ENCODE assay signal across 12 cellular contexts in the genomic region with DNA sequence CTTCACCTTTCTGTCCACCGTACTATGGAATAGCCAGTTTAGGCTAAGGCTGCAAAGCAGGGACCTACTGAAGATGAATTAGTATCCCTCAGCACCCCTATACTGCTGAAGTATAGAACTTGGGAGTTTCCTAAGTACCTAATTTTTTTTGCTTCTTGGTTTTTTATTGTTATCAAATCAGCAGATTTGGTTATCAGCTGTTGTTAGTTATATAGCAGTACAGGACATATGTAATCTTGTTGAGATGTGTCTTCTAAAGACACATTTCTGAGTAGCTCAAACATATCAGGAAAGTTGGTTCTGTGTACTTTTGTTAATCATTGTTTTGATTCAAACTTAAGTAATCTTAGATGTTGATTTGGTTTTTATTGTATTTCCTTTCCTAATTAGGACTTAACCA. TPM values are rescaled to one million over a fixed set of nuclear protein-coding genes. Genes with fewer than 3 reads are reported as not detected.
DNase-seq lines count a peak whose midpoint lies in the region; ATAC-seq, FAIRE-seq and TF ChIP-seq lines count a peak whose summit lies in the region.
"Had no signal": no experiment of that assay in that cellular context is flagged by ENCODE, and none has a peak within 500 bp of the region (broad histone marks: within the 10 kb centered on the region; RNA-seq: fewer than 3 reads in every experiment).

No MANE protein-coding gene starts in this region.

- H2AFZ ChIP-seq in GM23338: no peak overlapping the region

- H3K4me3 ChIP-seq in CD4-positive, CD25-positive, alpha-beta regulatory T cell (ENCODE audit: low read depth, low read length): peak overlapping the region; percentile 99
- H3K4me3 ChIP-seq in ascending aorta: peak overlapping the region; percentile 10 to 34
- no peak overlapping the region for H3K4me3 ChIP-seq in neutrophil (ENCODE audit: low read depth in 1 of 2, low read length in 1 of 2)
- H3K4me3 ChIP-seq in uterus: no peak overlapping the region
- no peak overlapping the region for H3K4me3 ChIP-seq in GM23338
- H3K4me3 ChIP-seq: prostate gland had no signal

- peaks cover 68% of the 10 kb centered on the region for H3K4me1 ChIP-seq in CD4-positive, CD25-positive, alpha-beta regulatory T cell (ENCODE audit: control insufficient read depth, insufficient read depth, low read length, poor library complexity, severe bottlenecking)
- H3K4me1 ChIP-seq in ascending aorta (peaks cover 6 to 55% of the 10 kb centered on the region in 2 donors), neutrophil (ENCODE audit: control insufficient read depth in 1 of 2, insufficient read depth in 1 of 2, low read depth in 1 of 2, low read length in 1 of 2) (peaks cover 50 to 54% of the 10 kb centered on the region in 2 experiments), uterus (peaks cover 0 to 6% of the 10 kb centered on the region in 2 donors), GM23338 (ENCODE audit: insufficient read depth) (peaks cover 18% of the 10 kb centered on the region)
- H3K4me1 ChIP-seq: prostate gland had no signal

- H3K27ac Mint-ChIP-seq in CD4-positive, CD25-positive, alpha-beta regulatory T cell: peak overlapping the region; percentile 85 to 90 (median 86)
- no peak overlapping the region for H3K27ac Mint-ChIP-seq in GM23338

- no peaks in the 10 kb centered on the region for H3K9me2 ChIP-seq in GM23338 (ENCODE audit: insufficient read depth)

- peaks cover 59% of the 10 kb centered on the region for H3K36me3 Mint-ChIP-seq in CD4-positive, CD25-positive, alpha-beta regulatory T cell
- peaks cover 64% of the 10 kb centered on the region for H3K36me3 Mint-ChIP-seq in GM23338 (ENCODE audit: low read depth)

- H3K9me3 ChIP-seq in CD4-positive, CD25-positive, alpha-beta regulatory T cell (ENCODE audit: control insufficient read depth in 2 of 2, low read length in 2 of 2): no peaks in the 10 kb centered on the region
- no peaks in the 10 kb centered on the region for H3K9me3 ChIP-seq in ascending aorta
- H3K9me3 ChIP-seq in neutrophil: no peaks in the 10 kb centered on the region
- H3K9me3 ChIP-seq in uterus: no peaks in the 10 kb centered on the region
- H3K9me3 ChIP-seq: prostate gland had no signal

- H3K4me3 Mint-ChIP-seq in CD4-positive, CD25-positive, alpha-beta regulatory T cell: peak overlapping the region; percentile 74 to 88 (median 83)
- H3K4me3 Mint-ChIP-seq in GM23338: no peak overlapping the region
- H3K4me3 Mint-ChIP-seq: brain had no signal

- TF ChIP-seq CTCF in ascending aorta (IDR thresholded peaks at IDR 0.05): no peak
- TF ChIP-seq CTCF in neutrophil (IDR thresholded peaks at IDR 0.05): no peak
- TF ChIP-seq CTCF in uterus (IDR thresholded peaks at IDR 0.05): no peak
- TF ChIP-seq CTCF in GM23338 (conservative IDR thresholded peaks at IDR 0.05; ENCODE audit: low read depth in 2 of 2): no peak

- no peaks in the 10 kb centered on the region for H3F3A ChIP-seq in GM23338 (replicated peaks; ENCODE audit: low read depth)

- no peak for DNase-seq in CD4-positive, CD25-positive, alpha-beta regulatory T cell
- DNase-seq in GM12891 (ENCODE audit: insufficient read length, low spot score) (no peak), ascending aorta (ENCODE audit: low spot score in 2 of 2) (no peak), uterus (no peak), GM23338 (ENCODE audit: low spot score) (no peak), DMS53 (lab: John Stamatoyannopoulos, UW) (no peak)
- DNase-seq in stimulated activated CD8-positive, alpha-beta memory T cell treated with anti-CD3 and anti-CD28 coated beads, Interleukin-4, amount 100 ng/mL, for 48 hours: no peak
- DNase-seq: OCI-M1, T1000 had no signal

- ATAC-seq in CD4-positive, CD25-positive, alpha-beta regulatory T cell (ENCODE audit: low read depth in 2 of 2): no peak
- ATAC-seq in GM23338: no peak

- peaks cover 44 to 75% (median 61%) of the 10 kb centered on the region in 4 donors for H3K4me1 Mint-ChIP-seq in CD4-positive, CD25-positive, alpha-beta regulatory T cell
- H3K4me1 Mint-ChIP-seq in GM23338: peaks cover 29% of the 10 kb centered on the region

- H3K79me2 ChIP-seq in GM23338 (replicated peaks; ENCODE audit: insufficient read depth): peaks cover 60% of the 10 kb centered on the region

- H4K20me1 ChIP-seq in GM23338 (replicated peaks; ENCODE audit: insufficient read depth): peaks cover 17% of the 10 kb centered on the region; the same call in 1 of the 2 replicates

- FAIRE-seq in GM12891 (lab: Jason Lieb, UNC): peak; percentile 5

- TF ChIP-seq POLR2A in GM12891 (IDR thresholded peaks at IDR 0.05; ENCODE audit: low read depth, low read length): 0 out of 2 replicates have a peak, but pooled peaks have one; percentile 7
- TF ChIP-seq POLR2A in uterus (IDR thresholded peaks at IDR 0.05): no peak

- intact Hi-C loops in ascending aorta (cut with DNase I): no loop called here
- intact Hi-C loops in uterus (cut with DNase I; ENCODE audit: low total_unique reads): no loop called here

- H3K36me3 ChIP-seq in CD4-positive, CD25-positive, alpha-beta regulatory T cell (ENCODE audit: control insufficient read depth, insufficient read depth, low read length): peaks cover 58% of the 10 kb centered on the region
- peaks cover 46 to 61% of the 10 kb centered on the region in 2 donors for H3K36me3 ChIP-seq in ascending aorta
- H3K36me3 ChIP-seq in neutrophil: peaks cover 62% of the 10 kb centered on the region
- H3K36me3 ChIP-seq in uterus: no peaks in the 10 kb centered on the region
- H3K36me3 ChIP-seq in GM23338 (ENCODE audit: insufficient read depth): peaks cover 32% of the 10 kb centered on the region
- H3K36me3 ChIP-seq: prostate gland had no signal

- H3K9me3 Mint-ChIP-seq in CD4-positive, CD25-positive, alpha-beta regulatory T cell: no peaks in the 10 kb centered on the region
- no peaks in the 10 kb centered on the region for H3K9me3 Mint-ChIP-seq in GM23338
- H3K9me3 Mint-ChIP-seq: brain had no signal

- H3K27me3 Mint-ChIP-seq in CD4-positive, CD25-positive, alpha-beta regulatory T cell: no peaks in the 10 kb centered on the region
- peaks cover 4% of the 10 kb centered on the region for H3K27me3 Mint-ChIP-seq in GM23338 (ENCODE audit: insufficient read depth, low read depth, poor library complexity)
- H3K27me3 Mint-ChIP-seq: brain had no signal

- H3K27me3 ChIP-seq in CD4-positive, CD25-positive, alpha-beta regulatory T cell (ENCODE audit: control insufficient read depth, insufficient read depth, low read length): no peaks in the 10 kb centered on the region
- H3K27me3 ChIP-seq in ascending aorta: no peaks in the 10 kb centered on the region
- H3K27me3 ChIP-seq in neutrophil: no peaks in the 10 kb centered on the region
- no peaks in the 10 kb centered on the region for H3K27me3 ChIP-seq in uterus
- no peaks in the 10 kb centered on the region for H3K27me3 ChIP-seq in GM23338 (ENCODE audit: insufficient read depth)

- H3K4me2 ChIP-seq in GM23338: no peak overlapping the region

- peak overlapping the region; percentile 61 for H3K27ac ChIP-seq in CD4-positive, CD25-positive, alpha-beta regulatory T cell (ENCODE audit: insufficient read depth, low read length, poor library complexity, severe bottlenecking)
- H3K27ac ChIP-seq in ascending aorta (peak overlapping the region; percentile 100), neutrophil (peak overlapping the region; percentile 42), uterus (peak overlapping the region in 1 of 2 donors; percentile 33), GM23338 (ENCODE audit: low read depth) (no peak overlapping the region)
- H3K27ac ChIP-seq: prostate gland had no signal

TF ChIP-seq in GM12891, 5 proteins besides CTCF, POLR2A, EP300 and RAD21:
- TF ChIP-seq SPI1 (IDR thresholded peaks at IDR 0.05; ENCODE audit: low read depth, low read length) (no peak), PAX5 (IDR thresholded peaks at IDR 0.05; ENCODE audit: insufficient read depth, low read length, severe bottlenecking) (no peak), TAF1 (IDR thresholded peaks at IDR 0.05; ENCODE audit: low read depth, low read length) (no peak), POU2F2 (IDR thresholded peaks at IDR 0.05; ENCODE audit: low read depth, low read length) (no peak), POLR2AphosphoS5 (IDR thresholded peaks at IDR 0.05; ENCODE audit: low read depth, low read length) (no peak)

TF ChIP-seq in GM23338, 12 proteins besides CTCF, POLR2A, EP300 and RAD21 (continues in another document):
- TF ChIP-seq EZH2phosphoT487 (IDR thresholded peaks at IDR 0.05; ENCODE audit: unreplicated experiment): no peak
- TF ChIP-seq ZNF331 (CRISPR knock-in tag; IDR thresholded peaks at IDR 0.05; ENCODE audit: low read depth): no peak
- no peak for TF ChIP-seq ZNF114 (CRISPR knock-in tag; IDR thresholded peaks at IDR 0.05)
- TF ChIP-seq JUNB (IDR thresholded peaks at IDR 0.05; ENCODE audit: unreplicated experiment): no peak
- no peak for TF ChIP-seq POLR2AphosphoS5 (IDR thresholded peaks at IDR 0.05; ENCODE audit: low read depth)
- TF ChIP-seq EZH2 (IDR thresholded peaks at IDR 0.05; ENCODE audit: low read depth, unreplicated experiment): no peak

RNA-seq across cellular contexts. Expression of a gene that starts 5.2 kb away (rescaled TPM):
- 382 TPM for total RNA-seq in CD4-positive, CD25-positive, alpha-beta regulatory T cell
- 1,000 to 10,000 TPM; 2,262 to 2,381 (median 2,361) TPM for polyA plus RNA-seq in CD4-positive, CD25-positive, alpha-beta regulatory T cell
- polyA plus RNA-seq in GM12891 (2012; ENCODE audit: low read depth, missing spikeins): 362 TPM
- total RNA-seq in ascending aorta: 421 TPM
- 100 to 1,000 TPM; 256 to 378 (median 305) TPM for total RNA-seq in uterus
- 206 and 244 TPM in 2 replicates for total RNA-seq in GM23338 (2014; rRNA removed; shearing (Covaris generic))
- 475 and 502 TPM in 2 replicates for polyA plus RNA-seq in GM23338 (2016; fragmentation: Nextera tagmentation; extraction: Ambion mirVana)

RNA-seq across cellular contexts. Expression of a gene that starts 9.1 kb away (rescaled TPM):
- 168 TPM for total RNA-seq in CD4-positive, CD25-positive, alpha-beta regulatory T cell
- 1,000 to 10,000 TPM in 2 of 4 donors, 100 to 1,000 TPM in 2; 980 to 1,134 (median 1,024) TPM for polyA plus RNA-seq in CD4-positive, CD25-positive, alpha-beta regulatory T cell
- 246 TPM for polyA plus RNA-seq in GM12891 (2012; ENCODE audit: low read depth, missing spikeins)
- 198 TPM for total RNA-seq in ascending aorta
- 100 to 1,000 TPM; 236 to 387 (median 305) TPM for total RNA-seq in uterus
- total RNA-seq in GM23338 (2014; rRNA removed; shearing (Covaris generic)): 152 and 165 TPM in 2 replicates
- 282 and 330 TPM in 2 replicates for polyA plus RNA-seq in GM23338 (2016; fragmentation: Nextera tagmentation; extraction: Ambion mirVana)

RNA-seq across cellular contexts. Expression of a gene that starts 33.1 kb away (rescaled TPM):
- total RNA-seq in CD4-positive, CD25-positive, alpha-beta regulatory T cell: 1.4 TPM
- polyA plus RNA-seq in CD4-positive, CD25-positive, alpha-beta regulatory T cell: under 1 TPM; 0.03 to 0.68 (median 0.49) TPM
- polyA plus RNA-seq in GM12891 (2012; ENCODE audit: low read depth, missing spikeins): 0.86 TPM
- total RNA-seq in ascending aorta (7.8 TPM), uterus (10 to 100 TPM in 1 of 4 donors, 1 to 10 TPM in 3; 3.1 to 15.8 (median 9.0) TPM)
- total RNA-seq in GM23338 (2014; rRNA removed; shearing (Covaris generic)): 0.08 and 0.38 TPM in 2 replicates
- 0.21 and 0.27 TPM in 2 replicates for polyA plus RNA-seq in GM23338 (2016; fragmentation: Nextera tagmentation; extraction: Ambion mirVana)

Comparison
In these comparisons a context has a peak if more than half of its experiments do, and no peak if none do; other contexts are left out.
1. H3K4me3 ChIP-seq: peak in CD4-positive, CD25-positive, alpha-beta regulatory T cell (single experiment) and ascending aorta (2 of 2); none in neutrophil (0 of 2), uterus (0 of 2) and GM23338 (single experiment).